In genomic region chr16:86387461-86388440, GRCh38 we compare ENCODE assay signal across 10 cellular contexts.
DNase-seq lines count a peak whose midpoint lies in the region; ATAC-seq and TF ChIP-seq lines count a peak whose summit lies in the region.
"Had no signal": no experiment of that assay in that cellular context is flagged by ENCODE, and none has a peak within 500 bp of the region (broad histone marks: within the 10 kb centered on the region; RNA-seq: fewer than 3 reads in every experiment).

No MANE protein-coding gene starts in this region.

- ATAC-seq in SK-N-SH treated with all-trans-retinoic acid at 6 μM for 48 hours: peak; percentile 88
- ATAC-seq in GM21390 (IDR thresholded peaks at IDR 0.05; ENCODE audit: unreplicated experiment): no peak

- H3K4me3 ChIP-seq in fibroblast of pulmonary artery (replicated peaks; ENCODE audit: low read depth, low read length): no peak overlapping the region

- DNase-seq in 8988T: peak; percentile 94
- peak; percentile 84 for DNase-seq in GM04503 (ENCODE audit: low read depth)
- DNase-seq in fibroblast of pulmonary artery (ENCODE audit: low read depth): peak; percentile 99
- DNase-seq in NCI-H524 (lab: John Stamatoyannopoulos, UW): no peak
- no peak for DNase-seq in DMS153 treated with DMSO at 0.1 percent for 48 hours (lab: John Stamatoyannopoulos, UW; ENCODE audit: unreplicated experiment)
- no peak for DNase-seq in NCI-H1694 treated with DMSO at 0.1 percent for 48 hours (lab: John Stamatoyannopoulos, UW)
- DNase-seq: Caco-2, NCI-H146 had no signal

- TF ChIP-seq CTCF in fibroblast of pulmonary artery (IDR thresholded peaks at IDR 0.05; ENCODE audit: low read length, missing control alignments): no peak

TF ChIP-seq in SK-N-SH treated with all-trans-retinoic acid at 6 μM for 48 hours, 23 proteins besides CTCF, POLR2A, EP300 and RAD21:
- no peak for TF ChIP-seq ARNTL (CRISPR knock-in tag; IDR thresholded peaks at IDR 0.05; ENCODE audit: borderline replicate concordance, low read depth)
- TF ChIP-seq TOX (CRISPR knock-in tag; IDR thresholded peaks at IDR 0.05; ENCODE audit: borderline replicate concordance): no peak
- TF ChIP-seq, protein P1, sequence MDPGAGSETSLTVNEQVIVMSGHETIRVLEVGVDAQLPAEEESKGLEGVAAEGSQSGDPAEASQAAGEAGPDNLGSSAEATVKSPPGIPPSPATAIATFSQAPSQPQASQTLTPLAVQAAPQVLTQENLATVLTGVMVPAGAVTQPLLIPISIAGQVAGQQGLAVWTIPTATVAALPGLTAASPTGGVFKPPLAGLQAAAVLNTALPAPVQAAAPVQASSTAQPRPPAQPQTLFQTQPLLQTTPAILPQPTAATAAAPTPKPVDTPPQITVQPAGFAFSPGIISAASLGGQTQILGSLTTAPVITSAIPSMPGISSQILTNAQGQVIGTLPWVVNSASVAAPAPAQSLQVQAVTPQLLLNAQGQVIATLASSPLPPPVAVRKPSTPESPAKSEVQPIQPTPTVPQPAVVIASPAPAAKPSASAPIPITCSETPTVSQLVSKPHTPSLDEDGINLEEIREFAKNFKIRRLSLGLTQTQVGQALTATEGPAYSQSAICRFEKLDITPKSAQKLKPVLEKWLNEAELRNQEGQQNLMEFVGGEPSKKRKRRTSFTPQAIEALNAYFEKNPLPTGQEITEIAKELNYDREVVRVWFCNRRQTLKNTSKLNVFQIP (CRISPR knock-in tag; IDR thresholded peaks at IDR 0.05; ENCODE audit: borderline replicate concordance, low read depth): no peak
- TF ChIP-seq ZFP3 (CRISPR knock-in tag; IDR thresholded peaks at IDR 0.05): no peak
- no peak for TF ChIP-seq ISL1 (CRISPR knock-in tag; IDR thresholded peaks at IDR 0.05)
- TF ChIP-seq, protein P2, sequence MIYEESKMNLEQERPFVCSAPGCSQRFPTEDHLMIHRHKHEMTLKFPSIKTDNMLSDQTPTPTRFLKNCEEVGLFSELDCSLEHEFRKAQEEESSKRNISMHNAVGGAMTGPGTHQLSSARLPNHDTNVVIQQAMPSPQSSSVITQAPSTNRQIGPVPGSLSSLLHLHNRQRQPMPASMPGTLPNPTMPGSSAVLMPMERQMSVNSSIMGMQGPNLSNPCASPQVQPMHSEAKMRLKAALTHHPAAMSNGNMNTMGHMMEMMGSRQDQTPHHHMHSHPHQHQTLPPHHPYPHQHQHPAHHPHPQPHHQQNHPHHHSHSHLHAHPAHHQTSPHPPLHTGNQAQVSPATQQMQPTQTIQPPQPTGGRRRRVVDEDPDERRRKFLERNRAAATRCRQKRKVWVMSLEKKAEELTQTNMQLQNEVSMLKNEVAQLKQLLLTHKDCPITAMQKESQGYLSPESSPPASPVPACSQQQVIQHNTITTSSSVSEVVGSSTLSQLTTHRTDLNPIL (CRISPR knock-in tag; IDR thresholded peaks at IDR 0.05; ENCODE audit: low read depth): no peak
- TF ChIP-seq CSRNP3 (CRISPR knock-in tag; IDR thresholded peaks at IDR 0.05): no peak
- no peak for TF ChIP-seq RARB (CRISPR knock-in tag; IDR thresholded peaks at IDR 0.05)
- no peak for TF ChIP-seq ESRRG (CRISPR knock-in tag; IDR thresholded peaks at IDR 0.05)
- no peak for TF ChIP-seq TSHZ2 (CRISPR knock-in tag; IDR thresholded peaks at IDR 0.05)
- no peak for TF ChIP-seq OSR1 (CRISPR knock-in tag; IDR thresholded peaks at IDR 0.05)
- no peak for TF ChIP-seq TCF4 (CRISPR knock-in tag; IDR thresholded peaks at IDR 0.05; ENCODE audit: borderline replicate concordance)
- no peak for TF ChIP-seq GLIS3 (CRISPR knock-in tag; IDR thresholded peaks at IDR 0.05)

Comparison
In these comparisons a context has a peak if more than half of its experiments do, and no peak if none do; other contexts are left out.
1. DNase-seq: peak in 8988T (single experiment), GM04503 (single experiment) and fibroblast of pulmonary artery (single experiment); none in NCI-H524 (0 of 2), DMS153 treated with DMSO at 0.1 percent for 48 hours (single experiment) and NCI-H1694 treated with DMSO at 0.1 percent for 48 hours (single experiment).